ENCODE assay signal across 14 cellular contexts in the genomic region with DNA sequence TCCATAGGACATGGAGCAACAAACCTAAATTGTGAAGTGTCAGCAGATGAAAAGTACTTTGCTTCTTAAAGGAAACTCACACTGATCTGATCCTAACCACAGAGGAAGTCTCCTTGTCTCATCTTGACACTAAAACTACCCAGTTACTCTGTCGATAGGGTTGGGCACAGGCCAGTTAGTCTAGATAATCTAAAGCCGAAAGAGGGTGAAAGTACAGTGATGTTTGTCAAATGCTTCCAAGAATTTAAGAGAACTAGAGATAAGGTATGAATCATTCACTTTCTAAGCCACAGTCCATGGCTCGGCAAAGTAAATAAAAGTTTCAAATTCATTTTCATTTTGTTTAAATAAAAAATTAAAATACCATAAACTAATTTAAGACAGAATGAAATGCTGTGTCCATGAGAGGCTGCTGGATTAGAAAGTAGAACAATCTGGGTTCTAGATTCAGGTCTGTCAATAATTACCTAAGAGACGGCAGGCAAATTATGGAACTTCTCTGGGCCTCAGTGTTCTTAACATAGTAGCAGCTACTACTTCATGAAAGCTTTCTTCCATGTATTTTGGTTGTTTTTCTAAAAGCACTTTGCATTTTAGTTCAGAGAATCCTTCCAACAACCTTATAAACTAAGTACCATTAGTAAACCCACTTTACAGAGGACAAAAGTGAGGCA.
DNase-seq lines count a peak whose midpoint lies in the region; ATAC-seq and TF ChIP-seq lines count a peak whose summit lies in the region.
"Had no signal": no experiment of that assay in that cellular context is flagged by ENCODE, and none has a peak within 500 bp of the region (broad histone marks: within the 10 kb centered on the region; RNA-seq: fewer than 3 reads in every experiment).

No MANE protein-coding gene starts in this region.

- H3K4me1 Mint-ChIP-seq in Caco-2 (ENCODE audit: low read depth, unreplicated experiment) (no peaks in the 10 kb centered on the region), natural killer cell (peaks cover 7% of the 10 kb centered on the region in 2 donors)
- H3K4me1 Mint-ChIP-seq: CD8-positive, alpha-beta memory T cell had no signal

- WGBS in thyroid gland, 2 donors, result 71 to 74% methylated on average over 4 of the region's 4 CpGs

- H3K36me3 ChIP-seq in Caco-2 (ENCODE audit: control insufficient read depth, insufficient read depth, low read length), result no peaks in the 10 kb centered on the region
- H3K36me3 ChIP-seq in PC-3 (ENCODE audit: low read depth, low read length), result no peaks in the 10 kb centered on the region
- no peaks in the 10 kb centered on the region for H3K36me3 ChIP-seq in thyroid gland
- H3K36me3 ChIP-seq: cardiac muscle cell had no signal

- H3K4me3 Mint-ChIP-seq in Caco-2 (ENCODE audit: unreplicated experiment) (no peak overlapping the region), natural killer cell (peak overlapping the region; percentile 57)
- H3K4me3 Mint-ChIP-seq: CD8-positive, alpha-beta memory T cell; stimulated activated naive CD8-positive, alpha-beta T cell treated with anti-CD3 and anti-CD28 coated beads, Interleukin-15, Interleukin-2, amounts not matched to agents 100 ng/mL and 50 ng/mL, for 24 hours; T-helper 1 cell treated with Interleukin-12 subunit alpha and Interleukin-12 subunit beta and Interleukin-4 antibody, amounts not matched to agents 30 μg/mL and 1 μg/mL, for 36 hours had no signal

- TF ChIP-seq CTCF in Caco-2 (IDR thresholded peaks at IDR 0.05; ENCODE audit: insufficient read depth in 1 of 2, low read depth in 1 of 2, low read length in 1 of 2, severe bottlenecking in 1 of 2, unreplicated experiment in 1 of 2) (no peak), PC-3 (conservative IDR thresholded peaks at IDR 0.05; ENCODE audit: low read depth, low read length) (no peak), natural killer cell (IDR thresholded peaks at IDR 0.05) (no peak), thyroid gland (IDR thresholded peaks at IDR 0.05) (no peak)

- H3K4me2 ChIP-seq in PC-3 (ENCODE audit: low read length), result peak overlapping the region; percentile 66

- TF ChIP-seq POLR2A in erythroblast (IDR thresholded peaks at IDR 0.05; ENCODE audit: low read length) (no peak), thyroid gland (IDR thresholded peaks at IDR 0.05) (no peak)

- H3K27me3 Mint-ChIP-seq in Caco-2 (ENCODE audit: insufficient read depth, unreplicated experiment), result peaks cover under 1% of the 10 kb centered on the region
- H3K27me3 Mint-ChIP-seq in natural killer cell (ENCODE audit: low read depth in 2 of 2), result no peaks in the 10 kb centered on the region
- H3K27me3 Mint-ChIP-seq: stimulated activated naive CD8-positive, alpha-beta T cell treated with anti-CD3 and anti-CD28 coated beads, Interleukin-15, Interleukin-2, amounts not matched to agents 100 ng/mL and 50 ng/mL, for 24 hours had no signal

- H2AFZ ChIP-seq in PC-3 (ENCODE audit: low read length), result no peak overlapping the region

- no peak overlapping the region for H3K9ac ChIP-seq in PC-3 (ENCODE audit: low read length)

- no peaks in the 10 kb centered on the region for H3F3A ChIP-seq in PC-3 (ENCODE audit: low read length, unreplicated experiment)

- H3K27ac Mint-ChIP-seq in Caco-2 (ENCODE audit: unreplicated experiment) (no peak overlapping the region), natural killer cell (peak overlapping the region in 1 of 2 donors; percentile 37)
- H3K27ac Mint-ChIP-seq: CD8-positive, alpha-beta memory T cell; stimulated activated naive CD8-positive, alpha-beta T cell treated with anti-CD3 and anti-CD28 coated beads, Interleukin-15, Interleukin-2, amounts not matched to agents 100 ng/mL and 50 ng/mL, for 24 hours; T-helper 1 cell treated with Interleukin-12 subunit alpha and Interleukin-12 subunit beta and Interleukin-4 antibody, amounts not matched to agents 30 μg/mL and 1 μg/mL, for 36 hours had no signal

- no peaks in the 10 kb centered on the region for H3K27me3 ChIP-seq in Caco-2 (replicated peaks; ENCODE audit: control insufficient read depth, insufficient read depth, low read length)
- peaks cover 22% of the 10 kb centered on the region for H3K27me3 ChIP-seq in PC-3 (ENCODE audit: low read length)
- H3K27me3 ChIP-seq in thyroid gland, result no peaks in the 10 kb centered on the region
- H3K27me3 ChIP-seq: cardiac muscle cell had no signal

- ATAC-seq in PC-3 (peak; percentile 27; the same call in 1 of the 2 replicates), natural killer cell (peak in 2 of 3 donors; percentile 63 to 90), GM21447 (IDR thresholded peaks at IDR 0.05; ENCODE audit: unreplicated experiment) (no peak), HG02623 (IDR thresholded peaks at IDR 0.05; ENCODE audit: unreplicated experiment) (no peak), GM21737 (IDR thresholded peaks at IDR 0.05; ENCODE audit: unreplicated experiment) (no peak)

- H3K27ac ChIP-seq in PC-3 (ENCODE audit: low read length) (no peak overlapping the region), thyroid gland (no peak overlapping the region)
- H3K27ac ChIP-seq: cardiac muscle cell had no signal

- H3K9me3 Mint-ChIP-seq in Caco-2 (ENCODE audit: unreplicated experiment) (peaks cover 11% of the 10 kb centered on the region), natural killer cell (peaks cover 4% of the 10 kb centered on the region in 2 donors)
- H3K9me3 Mint-ChIP-seq: T-helper 1 cell treated with Interleukin-12 subunit alpha and Interleukin-12 subunit beta and Interleukin-4 antibody, amounts not matched to agents 30 μg/mL and 1 μg/mL, for 36 hours had no signal

- POLR2A ChIA-PET in Caco-2 (lab: Charles Lee) (no interaction called here), PC-3 (lab: Charles Lee; ENCODE audit: unreplicated experiment) (no interaction called here)

- DNase-seq in Caco-2 (peak; percentile 4 to 31), PC-3 (peak; percentile 62), erythroblast (lab: John Stamatoyannopoulos, UW) (peak; percentile 31 to 47), natural killer cell (no peak), thyroid gland (no peak)
- DNase-seq: CD8-positive, alpha-beta memory T cell; head of caudate nucleus; NCI-H526 treated with DMSO at 0.1 percent for 48 hours had no signal

- BruUV-seq in Caco-2 (replicated peaks; lab: Mats Ljungman, UMichigan) (no TSS peak), PC-3 (replicated peaks; lab: Mats Ljungman, UMichigan) (no TSS peak)

- H3K79me2 ChIP-seq in PC-3 (ENCODE audit: low read length), result no peaks in the 10 kb centered on the region

- H3K4me3 ChIP-seq in Caco-2 (ENCODE audit: low read depth, low read length), result no peak overlapping the region
- H3K4me3 ChIP-seq in PC-3 (ENCODE audit: low read length), result no peak overlapping the region
- no peak overlapping the region for H3K4me3 ChIP-seq in thyroid gland (replicated peaks in 1 of 3)
- H3K4me3 ChIP-seq: cardiac muscle cell had no signal

- CTCF ChIA-PET in Caco-2 (lab: Charles Lee), result no interaction called here
- CTCF ChIA-PET in PC-3 (lab: Charles Lee), result no interaction called here

- H3K9me3 ChIP-seq in Caco-2, result no peaks in the 10 kb centered on the region; the same call in 1 of the 2 replicates
- no peaks in the 10 kb centered on the region for H3K9me3 ChIP-seq in PC-3 (ENCODE audit: low read length)
- H3K9me3 ChIP-seq in thyroid gland, result no peaks in the 10 kb centered on the region

- intact Hi-C loops in Caco-2 (cut with micrococcal nuclease; ENCODE audit: unreplicated experiment) (no loop called here), PC-3 (cut with micrococcal nuclease) (no loop called here), natural killer cell (cut with micrococcal nuclease) (no loop called here), thyroid gland (cut with DNase I) (no loop called here)

- no peaks in the 10 kb centered on the region; the same call in none of the 2 replicates for H3K4me1 ChIP-seq in Caco-2
- peaks cover 16% of the 10 kb centered on the region; the same call in 1 of the 2 replicates for H3K4me1 ChIP-seq in PC-3 (ENCODE audit: insufficient read depth, low read length)
- no peaks in the 10 kb centered on the region for H3K4me1 ChIP-seq in thyroid gland

- no peaks in the 10 kb centered on the region for H4K20me1 ChIP-seq in PC-3 (ENCODE audit: low read length)

- H3K36me3 Mint-ChIP-seq in Caco-2 (ENCODE audit: insufficient read depth, unreplicated experiment) (no peaks in the 10 kb centered on the region), natural killer cell (no peaks in the 10 kb centered on the region)
- H3K36me3 Mint-ChIP-seq: CD8-positive, alpha-beta memory T cell had no signal

- H3K9me2 ChIP-seq in PC-3 (replicated peaks; ENCODE audit: low read length), result no peaks in the 10 kb centered on the region

Comparison
In these comparisons a context has a peak if more than half of its experiments do, and no peak if none do; other contexts are left out.
1. DNase-seq: peak in Caco-2 (2 of 2), PC-3 (single experiment) and erythroblast (2 of 2); none in natural killer cell (single experiment) and thyroid gland (0 of 2).
2. ATAC-seq: peak in PC-3 (single experiment) and natural killer cell (2 of 3); none in GM21447 (single experiment), HG02623 (single experiment) and GM21737 (single experiment).